ENCODE assay signal across 17 cellular contexts in genomic region chr2:110773470-110773921, GRCh38. TPM values are rescaled to one million over a fixed set of nuclear protein-coding genes. Genes with fewer than 3 reads are reported as not detected.
DNase-seq lines count a peak whose midpoint lies in the region; ATAC-seq and TF ChIP-seq lines count a peak whose summit lies in the region.
"Had no signal": no experiment of that assay in that cellular context is flagged by ENCODE, and none has a peak within 500 bp of the region (broad histone marks: within the 10 kb centered on the region; RNA-seq: fewer than 3 reads in every experiment).

No MANE protein-coding gene starts in this region.

- no peak for TF ChIP-seq CTCF in gastroesophageal sphincter (IDR thresholded peaks at IDR 0.05)
- no peak for TF ChIP-seq CTCF in lung (IDR thresholded peaks at IDR 0.05; ENCODE audit: control extremely low read depth, extremely low read depth)
- no peak for TF ChIP-seq CTCF in thoracic aorta (IDR thresholded peaks at IDR 0.05)

- 10% methylated on average over 2 of the region's 6 CpGs; no CpG with 5 or more reads in 1 of the 2 donors for WGBS in gastroesophageal sphincter (ENCODE audit: low coverage in 1 of 2), 2 donors
- 47 to 90% methylated on average over 6 of the region's 6 CpGs for WGBS in lung, 2 donors

- H3K4me1 ChIP-seq in gastroesophageal sphincter (peaks cover 0 to 45% (median 12%) of the 10 kb centered on the region in 3 donors), lung (ENCODE audit: control insufficient read depth in 2 of 2, insufficient read depth in 2 of 2, low read length in 2 of 2) (peaks cover 0 to 2% of the 10 kb centered on the region in 2 donors), thoracic aorta (ENCODE audit: control insufficient read depth in 1 of 2, low read depth in 2 of 2) (peaks cover 9 to 36% of the 10 kb centered on the region in 2 donors)

- H3K4me3 ChIP-seq in gastroesophageal sphincter (no peak overlapping the region), lung (no peak overlapping the region), thoracic aorta (peak overlapping the region; percentile 36)
- H3K4me3 ChIP-seq: skin epidermis had no signal

- ATAC-seq in gastroesophageal sphincter (peak; percentile 91), lung (ENCODE audit: insufficient read depth, low FRiP score) (peak; percentile 32), thoracic aorta (ENCODE audit: insufficient number of reproducible peaks, low FRiP score, low read depth) (peak; percentile 49)
- ATAC-seq: stimulated activated memory B cell treated with anti-CD40 and anti-IgM and Interleukin-4, amounts not matched to agents 10 μg/mL and 1 μg/mL and 100 μg/mL, for 72 hours had no signal

- no peaks in the 10 kb centered on the region for H3K36me3 ChIP-seq in gastroesophageal sphincter
- H3K36me3 ChIP-seq in lung (ENCODE audit: control insufficient read depth in 2 of 2, insufficient read depth in 2 of 2, low read length in 2 of 2), result peaks cover 0 to 3% of the 10 kb centered on the region in 2 donors
- H3K36me3 ChIP-seq in thoracic aorta, result no peaks in the 10 kb centered on the region

- DNase-seq in NCI-H446 treated with DMSO at 0.1 percent for 48 hours (lab: John Stamatoyannopoulos, UW) (peak; percentile 96), lung (ENCODE audit: low spot score) (peak; percentile 32), thoracic aorta (ENCODE audit: low spot score) (peak; percentile 24), NCI-H1417 treated with DMSO at 0.1 percent for 48 hours (lab: John Stamatoyannopoulos, UW) (no peak), activated gamma-delta T cell treated with Interleukin-2 at 50 U/mL for 16 hours (no peak)
- no peak for DNase-seq in activated effector memory CD4-positive, alpha-beta T cell treated with anti-CD3 and anti-CD28 coated beads, Interleukin-2, amount 50 U/mL, for 16 hours
- DNase-seq in activated CD8-positive, alpha-beta memory T cell treated with anti-CD3 and anti-CD28 coated beads, Interleukin-2, amount 50 U/mL, for 48 hours, result no peak
- DNase-seq: Calu3; HCEC 1CT; NCI-H2171 treated with DMSO at 0.1 percent for 48 hours; NK-92 treated with Interleukin-12 subunit alpha and Interleukin-12 subunit beta, amount 100 ng/mL, for 24 hours had no signal

- H3K9me3 ChIP-seq in gastroesophageal sphincter (no peaks in the 10 kb centered on the region), lung (ENCODE audit: control insufficient read depth in 2 of 2, insufficient read depth in 1 of 2, low read length in 1 of 2) (no peaks in the 10 kb centered on the region), thoracic aorta (no peaks in the 10 kb centered on the region)

- H3K27ac ChIP-seq in gastroesophageal sphincter, result peak overlapping the region in 3 of 4 donors; percentile 40 to 63 (median 48)
- peak overlapping the region in 1 of 2 donors; percentile 3 for H3K27ac ChIP-seq in lung (ENCODE audit: low read depth in 1 of 2, low read length in 1 of 2)
- H3K27ac ChIP-seq in thoracic aorta, result no peak overlapping the region
- H3K27ac ChIP-seq: skin epidermis had no signal

- TF ChIP-seq POLR2A in gastroesophageal sphincter (IDR thresholded peaks at IDR 0.05), result no peak

- no peak for TF ChIP-seq EP300 in gastroesophageal sphincter (IDR thresholded peaks at IDR 0.05)

- H3K27me3 ChIP-seq in gastroesophageal sphincter (no peaks in the 10 kb centered on the region), lung (ENCODE audit: control insufficient read depth, insufficient read depth) (no peaks in the 10 kb centered on the region), thoracic aorta (replicated peaks; ENCODE audit: insufficient read depth) (no peaks in the 10 kb centered on the region)

RNA-seq across cellular contexts. Expression of gene ACOXL, which starts 41.1 kb away (rescaled TPM):
- total RNA-seq in gastroesophageal sphincter (not detected), lung (10 to 100 TPM; 10.6 to 32.8 TPM), thoracic aorta (not detected)
- 10 to 100 TPM in 1 of 2 donors, 1 to 10 TPM in 1; 4.4 to 13.9 TPM for polyA plus RNA-seq in lung
- total RNA-seq: fibroblast of lung, lower leg skin had no signal
- polyA plus RNA-seq: fibroblast of lung, neural cell had no signal

Comparison
In these comparisons a context has a peak if more than half of its experiments do, and no peak if none do; other contexts are left out.
1. DNase-seq: peak in NCI-H446 treated with DMSO at 0.1 percent for 48 hours (single experiment), lung (single experiment) and thoracic aorta (single experiment); none in activated effector memory CD4-positive, alpha-beta T cell treated with anti-CD3 and anti-CD28 coated beads, Interleukin-2, amount 50 U/mL, for 16 hours (single experiment), NCI-H1417 treated with DMSO at 0.1 percent for 48 hours (single experiment), activated gamma-delta T cell treated with Interleukin-2 at 50 U/mL for 16 hours (single experiment) and activated CD8-positive, alpha-beta memory T cell treated with anti-CD3 and anti-CD28 coated beads, Interleukin-2, amount 50 U/mL, for 48 hours (single experiment).
2. ATAC-seq: peak in every context shown above with its lines; median percentile 91 in gastroesophageal sphincter; 49 in thoracic aorta; 32 in lung.
3. H3K27ac ChIP-seq: peak in gastroesophageal sphincter (3 of 4); none in thoracic aorta (0 of 2).
4. RNA of gene ACOXL, which starts 41.1 kb away (total RNA-seq): 10.6 to 32.8 TPM in lung; not detected in gastroesophageal sphincter and not detected in thoracic aorta; every median in the first group is over 10 times any median in the second.